ENCODE assay signal across 14 cellular contexts in genomic region chr13:23777571-23777870, GRCh38.
A peak's percentile ranks its signal among the peaks of the same experiment; 100 is the strongest.
DNase-seq lines count a peak whose midpoint lies in the region; ATAC-seq and TF ChIP-seq lines count a peak whose summit lies in the region.
"Had no signal": no experiment of that assay in that cellular context is flagged by ENCODE, and none has a peak within 500 bp of the region (broad histone marks: within the 10 kb centered on the region; RNA-seq: fewer than 3 reads in every experiment).

No MANE protein-coding gene starts in this region.

- TF ChIP-seq CTCF in PC-9 (conservative IDR thresholded peaks at IDR 0.05) (no peak), GM10266 (IDR thresholded peaks at IDR 0.05; ENCODE audit: control insufficient read depth, insufficient read depth, low read depth, missing control alignments) (no peak)

- CTCF ChIA-PET in PC-9 (lab: Charles Lee), result no interaction called here

- H3K4me3 Mint-ChIP-seq in stimulated activated naive B cell treated with anti-CD40 and anti-IgM and Interleukin-4, amounts not matched to agents 10 μg/mL and 1 μg/mL and 100 μg/mL, for 72 hours, result peak overlapping the region in 1 of 2 donors; percentile 37
- H3K4me3 Mint-ChIP-seq: activated CD4-positive, alpha-beta memory T cell treated with anti-CD3 and anti-CD28 coated beads, Interleukin-2, amount 10 ng/mL, durations not matched to agents 7 days and 5 days; activated naive CD4-positive, alpha-beta T cell treated with anti-CD3 and anti-CD28 coated beads for 36 hours; central memory CD8-positive, alpha-beta T cell; T-helper 1 cell treated with Interleukin-12 subunit alpha and Interleukin-12 subunit beta and Interleukin-4 antibody, amounts not matched to agents 30 μg/mL and 1 μg/mL, for 36 hours had no signal

- intact Hi-C loops in PC-9 (cut with micrococcal nuclease; ENCODE audit: unreplicated experiment), result no loop called here

- peaks cover 32 to 39% of the 10 kb centered on the region in 2 donors for H3K36me3 Mint-ChIP-seq in stimulated activated naive B cell treated with anti-CD40 and anti-IgM and Interleukin-4, amounts not matched to agents 10 μg/mL and 1 μg/mL and 100 μg/mL, for 72 hours

- H3K79me2 ChIP-seq in PC-9 (ENCODE audit: low read depth), result no peaks in the 10 kb centered on the region

- no peaks in the 10 kb centered on the region for H3K4me1 ChIP-seq in PC-9 (replicated peaks; ENCODE audit: insufficient read depth)

- no peak overlapping the region for H3K27ac ChIP-seq in PC-9
- H3K27ac ChIP-seq: thoracic aorta had no signal

- peaks cover 46 to 74% of the 10 kb centered on the region in 2 donors for H3K27me3 Mint-ChIP-seq in stimulated activated naive B cell treated with anti-CD40 and anti-IgM and Interleukin-4, amounts not matched to agents 10 μg/mL and 1 μg/mL and 100 μg/mL, for 72 hours
- H3K27me3 Mint-ChIP-seq: activated CD4-positive, alpha-beta memory T cell treated with anti-CD3 and anti-CD28 coated beads, Interleukin-2, amount 10 ng/mL, durations not matched to agents 7 days and 5 days; central memory CD8-positive, alpha-beta T cell had no signal

- POLR2A ChIA-PET in PC-9 (lab: Charles Lee; ENCODE audit: unreplicated experiment), result no interaction called here

- H4K20me1 ChIP-seq in PC-9 (ENCODE audit: insufficient read depth), result no peaks in the 10 kb centered on the region

- no peak for DNase-seq in stimulated activated naive B cell treated with anti-CD40 and anti-IgM and Interleukin-4, amounts not matched to agents 10 μg/mL and 1 μg/mL and 100 μg/mL, for 72 hours
- no peak for DNase-seq in PC-9
- DNase-seq in GM10266 (ENCODE audit: extremely low spot score), result no peak
- DNase-seq: activated CD4-positive, alpha-beta memory T cell treated with anti-CD3 and anti-CD28 coated beads, Interleukin-2, amount 10 ng/mL, durations not matched to agents 7 days and 5 days; activated naive CD4-positive, alpha-beta T cell treated with anti-CD3 and anti-CD28 coated beads for 36 hours; hippocampal formation; NCI-H345 had no signal

- no peak overlapping the region for H3K4me3 ChIP-seq in PC-9
- H3K4me3 ChIP-seq: thoracic aorta had no signal

- peaks cover 4 to 5% of the 10 kb centered on the region in 2 donors for H3K9me3 Mint-ChIP-seq in stimulated activated naive B cell treated with anti-CD40 and anti-IgM and Interleukin-4, amounts not matched to agents 10 μg/mL and 1 μg/mL and 100 μg/mL, for 72 hours
- H3K9me3 Mint-ChIP-seq: activated naive CD4-positive, alpha-beta T cell treated with anti-CD3 and anti-CD28 coated beads for 36 hours; central memory CD8-positive, alpha-beta T cell; T-helper 1 cell treated with Interleukin-12 subunit alpha and Interleukin-12 subunit beta and Interleukin-4 antibody, amounts not matched to agents 30 μg/mL and 1 μg/mL, for 36 hours had no signal

- H3K4me2 ChIP-seq in PC-9, result no peak overlapping the region

- ATAC-seq in GM19351 (IDR thresholded peaks at IDR 0.05; ENCODE audit: unreplicated experiment) (peak; percentile 18), HG02642 (IDR thresholded peaks at IDR 0.05; ENCODE audit: poor library complexity, unreplicated experiment) (peak; percentile 30), HG03280 (IDR thresholded peaks at IDR 0.05; ENCODE audit: unreplicated experiment) (peak; percentile 22), GM21390 (IDR thresholded peaks at IDR 0.05; ENCODE audit: unreplicated experiment) (no peak)
- ATAC-seq in stimulated activated naive B cell treated with anti-CD40 and anti-IgM and Interleukin-4, amounts not matched to agents 10 μg/mL and 1 μg/mL and 100 μg/mL, for 72 hours (replicated peaks), result peak; percentile 38 to 44

- no peaks in the 10 kb centered on the region for H3K9me3 ChIP-seq in PC-9 (ENCODE audit: insufficient read depth, low read depth)
- H3K9me3 ChIP-seq: thoracic aorta had no signal

- H3K36me3 ChIP-seq in PC-9 (ENCODE audit: low read depth), result no peaks in the 10 kb centered on the region
- H3K36me3 ChIP-seq: thoracic aorta had no signal

- peaks cover 26 to 31% of the 10 kb centered on the region in 2 donors for H3K4me1 Mint-ChIP-seq in stimulated activated naive B cell treated with anti-CD40 and anti-IgM and Interleukin-4, amounts not matched to agents 10 μg/mL and 1 μg/mL and 100 μg/mL, for 72 hours

- no peaks in the 10 kb centered on the region for H3K27me3 ChIP-seq in PC-9 (ENCODE audit: insufficient read depth, low read depth)

- no TSS peak for BruUV-seq in PC-9 (replicated peaks; lab: Mats Ljungman, UMichigan)

- no peaks in the 10 kb centered on the region for H3K9me2 ChIP-seq in PC-9 (ENCODE audit: insufficient read depth)

- H3K27ac Mint-ChIP-seq in stimulated activated naive B cell treated with anti-CD40 and anti-IgM and Interleukin-4, amounts not matched to agents 10 μg/mL and 1 μg/mL and 100 μg/mL, for 72 hours, result no peak overlapping the region
- H3K27ac Mint-ChIP-seq: activated CD4-positive, alpha-beta memory T cell treated with anti-CD3 and anti-CD28 coated beads, Interleukin-2, amount 10 ng/mL, durations not matched to agents 7 days and 5 days; activated naive CD4-positive, alpha-beta T cell treated with anti-CD3 and anti-CD28 coated beads for 36 hours; T-helper 1 cell treated with Interleukin-12 subunit alpha and Interleukin-12 subunit beta and Interleukin-4 antibody, amounts not matched to agents 30 μg/mL and 1 μg/mL, for 36 hours had no signal

- no peaks in the 10 kb centered on the region for H3F3A ChIP-seq in PC-9 (ENCODE audit: insufficient read depth, low read depth)

- no peak overlapping the region for H2AFZ ChIP-seq in PC-9
